ENCODE assay signal across 12 cellular contexts in genomic region chr5:43215073-43215631, GRCh38. TPM values are rescaled to one million over a fixed set of nuclear protein-coding genes. Genes with fewer than 3 reads are reported as not detected.
DNase-seq lines count a peak whose midpoint lies in the region; ATAC-seq lines count a peak whose summit lies in the region.
"Had no signal": no experiment of that assay in that cellular context is flagged by ENCODE, and none has a peak within 500 bp of the region (broad histone marks: within the 10 kb centered on the region; RNA-seq: fewer than 3 reads in every experiment).

No MANE protein-coding gene starts in this region.

- H3K9me3 ChIP-seq in aorta (ENCODE audit: control insufficient read depth, low read length): peaks cover 2% of the 10 kb centered on the region
- H3K9me3 ChIP-seq: spleen had no signal

- ATAC-seq in esophagus mucosa (peak; percentile 91), HG03520 (IDR thresholded peaks at IDR 0.05; ENCODE audit: unreplicated experiment) (no peak), aorta (ENCODE audit: low FRiP score) (no peak)

- in situ Hi-C loops in KBM-7 (cut with MboI; ENCODE audit: low pct_unique_long_range_greater_than_20kb, low sequenced_read_pairs): no loop called here

- H3K36me3 ChIP-seq in ACC112 (ENCODE audit: insufficient read depth, low read length) (no peaks in the 10 kb centered on the region), aorta (ENCODE audit: control insufficient read depth in 1 of 2, insufficient read depth in 2 of 2, low read length in 1 of 2) (no peaks in the 10 kb centered on the region)
- H3K36me3 ChIP-seq: spleen had no signal

- WGBS in aorta, 2 donors: 85 to 88% methylated on average over 11 of the region's 11 CpGs

- H3K4me3 ChIP-seq in ACC112 (ENCODE audit: low read depth, low read length) (no peak overlapping the region), aorta (ENCODE audit: low read length in 2 of 2) (no peak overlapping the region)
- H3K4me3 ChIP-seq: spleen had no signal

- intact Hi-C loops in aorta (cut with DNase I): no loop called here

- H3K4me1 ChIP-seq in ACC112 (ENCODE audit: control insufficient read depth, insufficient read depth, low read length, unreplicated experiment) (peaks cover 7% of the 10 kb centered on the region), aorta (ENCODE audit: control insufficient read depth in 1 of 2, insufficient read depth in 2 of 2, low read length in 2 of 2) (no peaks in the 10 kb centered on the region)
- H3K4me1 ChIP-seq: spleen had no signal

- peak overlapping the region; percentile 32 for H2AFZ ChIP-seq in ACC112 (ENCODE audit: low read length, unreplicated experiment)

- DNase-seq in KBM-7 (peak; percentile 84), NOMO-1 treated with DMSO at 0.1 percent for 48 hours (lab: John Stamatoyannopoulos, UW; ENCODE audit: unreplicated experiment) (peak; percentile 92), NCI-H1694 treated with DMSO at 0.1 percent for 48 hours (lab: John Stamatoyannopoulos, UW) (no peak), aorta (no peak), ureter (ENCODE audit: low spot score) (no peak)
- DNase-seq: activated CD4-positive, alpha-beta memory T cell treated with anti-CD3 and anti-CD28 coated beads, Interleukin-2, amount 10 ng/mL, durations not matched to agents 7 days and 5 days; activated naive CD4-positive, alpha-beta T cell treated with anti-CD3 and anti-CD28 coated beads for 36 hours; kidney glomerular epithelial cell; spleen had no signal

- no peaks in the 10 kb centered on the region for H3K79me2 ChIP-seq in ACC112 (ENCODE audit: control insufficient read depth, insufficient read depth, low read length, unreplicated experiment)

- H3K27me3 ChIP-seq in ACC112 (ENCODE audit: insufficient read depth, low read length) (peaks cover 4% of the 10 kb centered on the region), aorta (ENCODE audit: control insufficient read depth in 1 of 2, insufficient read depth in 2 of 2, low read length in 1 of 2) (no peaks in the 10 kb centered on the region)
- H3K27me3 ChIP-seq: spleen had no signal

- no peak overlapping the region for H3K27ac ChIP-seq in ACC112 (ENCODE audit: low read depth, low read length)
- no peak overlapping the region for H3K27ac ChIP-seq in aorta (ENCODE audit: low read depth in 1 of 2, low read length in 2 of 2)
- H3K27ac ChIP-seq: spleen had no signal

RNA-seq across cellular contexts. Expression of gene NIM1K, which starts 23.1 kb away (rescaled TPM):
- total RNA-seq in esophagus mucosa (not detected), aorta (1 to 10 TPM in 1 of 2 donors, under 1 TPM in 1; 0.58 to 1.5 TPM), ureter (1.8 TPM)
- polyA plus RNA-seq in aorta: under 1 TPM in 1 of 2 donors, not detected in 1; 0.26 TPM

Comparison
In these comparisons a context has a peak if more than half of its experiments do, and no peak if none do; other contexts are left out.
1. DNase-seq: peak in KBM-7 (single experiment) and NOMO-1 treated with DMSO at 0.1 percent for 48 hours (single experiment); none in NCI-H1694 treated with DMSO at 0.1 percent for 48 hours (single experiment), aorta (0 of 2) and ureter (single experiment).